Comparison of ENCODE assay signal across 25 cellular contexts in the genomic region with DNA sequence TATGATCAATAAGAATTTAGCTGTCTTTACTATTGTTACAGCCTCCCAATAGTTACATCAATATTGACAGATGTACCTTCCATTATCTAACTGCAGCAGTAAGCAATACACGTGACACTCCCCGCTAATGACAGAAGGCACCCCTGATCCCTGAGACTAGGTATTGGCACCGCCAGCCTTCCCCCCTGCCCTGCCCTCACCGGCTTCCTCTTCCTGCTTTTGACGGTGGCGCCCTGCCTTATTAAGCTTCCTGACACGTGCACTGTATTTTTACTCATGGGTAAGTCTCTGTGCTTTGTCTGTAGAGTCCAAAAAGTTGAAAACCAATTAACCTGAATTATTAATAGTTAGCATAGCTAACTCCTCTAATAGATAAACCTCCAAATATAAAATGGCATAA.
"Had no signal": no experiment of that assay in that cellular context is flagged by ENCODE, and none has a peak within 500 bp of the region (broad histone marks: within the 10 kb centered on the region; RNA-seq: fewer than 3 reads in every experiment).

No MANE protein-coding gene starts in this region.

- H3K36me3 ChIP-seq: left ventricle myocardium inferior, neural progenitor cell, prostate gland, vagina had no signal

- H3K4me3 ChIP-seq: hepatocyte, left ventricle myocardium inferior, neural progenitor cell, prostate gland, testis, vagina had no signal

- H3K27me3 ChIP-seq: hepatocyte, neural progenitor cell, testis, vagina had no signal

- H3K27ac Mint-ChIP-seq: activated B cell treated with CpG ODN at 0.5 μM for 24 hours; activated CD4-positive, alpha-beta T cell treated with anti-CD3 and anti-CD28 coated beads for 36 hours; activated naive CD8-positive, alpha-beta T cell treated with anti-CD3 and anti-CD28 coated beads for 36 hours; activated T-helper 2 cell treated with anti-CD3 and anti-CD28 coated beads, Interferon-gamma antibody, Interleukin-2, Interleukin-4, amounts not matched to agents 10 μg/mL and 5 μg/mL and 100 μg/mL, durations not matched to agents 14 hours and 24 hours and 36 hours; immature natural killer cell; naive thymus-derived CD8-positive, alpha-beta T cell; neural progenitor cell had no signal

- DNase-seq: activated B cell treated with CpG ODN at 0.5 μM for 24 hours; activated CD4-positive, alpha-beta T cell treated with anti-CD3 and anti-CD28 coated beads for 36 hours; activated CD4-positive, alpha-beta T cell treated with anti-CD3 and anti-CD28 coated beads, Interleukin-2, amount 50 U/mL, for 4 hours; activated CD8-positive, alpha-beta memory T cell treated with anti-CD3 and anti-CD28 coated beads for 24 hours; activated CD8-positive, alpha-beta memory T cell treated with anti-CD3 and anti-CD28 coated beads, Interleukin-2, amount 50 U/mL, for 4 hours; activated naive CD4-positive, alpha-beta T cell treated with Interleukin-2 at 50 U/mL for 16 hours; activated naive CD8-positive, alpha-beta T cell treated with anti-CD3 and anti-CD28 coated beads for 36 hours; activated T-cell treated with anti-CD3 and anti-CD28 coated beads, Interleukin-2, amount 50 U/mL, for 4 hours; central memory CD4-positive, alpha-beta T cell; effector memory CD4-positive, alpha-beta T cell; foreskin melanocyte; glutamatergic neuron; immature natural killer cell; left ventricle myocardium inferior; naive thymus-derived CD8-positive, alpha-beta T cell; stimulated activated CD4-positive, alpha-beta T cell treated with anti-CD3 and anti-CD28 coated beads, Interleukin-2, amount 100 ng/mL, for 48 hours; stimulated activated CD8-positive, alpha-beta memory T cell treated with anti-CD3 and anti-CD28 coated beads, Interleukin-4, amount 100 ng/mL, for 48 hours; stimulated activated naive CD4-positive, alpha-beta T cell; testis; trophoblast cell had no signal

- ATAC-seq: activated CD4-positive, alpha-beta T cell treated with anti-CD3 and anti-CD28 coated beads for 36 hours; activated T-cell treated with anti-CD3 and anti-CD28 coated beads, Interleukin-2, amount 50 U/mL, for 4 hours; naive thymus-derived CD8-positive, alpha-beta T cell had no signal

- H3K9me3 ChIP-seq: prostate gland, testis, vagina had no signal

- H3K4me1 Mint-ChIP-seq: activated naive CD8-positive, alpha-beta T cell treated with anti-CD3 and anti-CD28 coated beads for 36 hours; immature natural killer cell had no signal

- H3K27me3 Mint-ChIP-seq: activated B cell treated with CpG ODN at 0.5 μM for 24 hours; activated CD4-positive, alpha-beta T cell treated with anti-CD3 and anti-CD28 coated beads for 36 hours; activated naive CD8-positive, alpha-beta T cell treated with anti-CD3 and anti-CD28 coated beads for 36 hours; naive thymus-derived CD8-positive, alpha-beta T cell had no signal

- H3K4me3 Mint-ChIP-seq: activated B cell treated with CpG ODN at 0.5 μM for 24 hours; activated CD4-positive, alpha-beta T cell treated with anti-CD3 and anti-CD28 coated beads for 36 hours; activated naive CD8-positive, alpha-beta T cell treated with anti-CD3 and anti-CD28 coated beads for 36 hours; activated T-cell treated with anti-CD3 and anti-CD28 coated beads, Interleukin-2, amount 50 U/mL, for 4 hours; immature natural killer cell; naive thymus-derived CD8-positive, alpha-beta T cell; neural progenitor cell had no signal

- H3K27ac ChIP-seq: hepatocyte, left ventricle myocardium inferior, neural progenitor cell, prostate gland, testis, vagina had no signal

- H3K9me3 Mint-ChIP-seq: activated T-helper 2 cell treated with anti-CD3 and anti-CD28 coated beads, Interferon-gamma antibody, Interleukin-2, Interleukin-4, amounts not matched to agents 10 μg/mL and 5 μg/mL and 100 μg/mL, durations not matched to agents 14 hours and 24 hours and 36 hours; immature natural killer cell had no signal

- H3K4me1 ChIP-seq: left ventricle myocardium inferior, neural progenitor cell, testis, vagina had no signal
